In genomic region chr13:48504606-48505369, GRCh38 we compare ENCODE assay signal across 8 cellular contexts. TPM values are rescaled to one million over a fixed set of nuclear protein-coding genes. Genes with fewer than 3 reads are reported as not detected.
A peak's percentile ranks its signal among the peaks of the same experiment; 100 is the strongest.
DNase-seq lines count a peak whose midpoint lies in the region; ATAC-seq and TF ChIP-seq lines count a peak whose summit lies in the region.

No MANE protein-coding gene starts in this region.

- TF ChIP-seq CTCF in gastrocnemius medialis (IDR thresholded peaks at IDR 0.05 in 4 of 5, conservative IDR thresholded peaks at IDR 0.05 in 1 of 5) = no peak

- DNase-seq in NT2/D1 (ENCODE audit: low read depth, low spot score) = peak; percentile 8
- no peak for DNase-seq in gastrocnemius medialis
- no peak for DNase-seq in SHP77 (lab: John Stamatoyannopoulos, UW)
- DNase-seq in COLO668 (lab: John Stamatoyannopoulos, UW; ENCODE audit: unreplicated experiment) = no peak
- no peak for DNase-seq in HuH-7.5 (ENCODE audit: low spot score)

- H3K4me1 ChIP-seq in NT2/D1 (ENCODE audit: insufficient read depth, insufficient read length) = no peaks in the 10 kb centered on the region
- peaks cover 16 to 19% of the 10 kb centered on the region in 2 donors for H3K4me1 ChIP-seq in duodenal mucosa (ENCODE audit: control insufficient read depth in 1 of 2, insufficient read depth in 2 of 2, low read length in 2 of 2)
- H3K4me1 ChIP-seq in gastrocnemius medialis = peaks cover 4 to 13% of the 10 kb centered on the region in 2 donors

- no peak overlapping the region for H3K9ac ChIP-seq in NT2/D1 (ENCODE audit: insufficient read length, low read depth)
- H3K9ac ChIP-seq in duodenal mucosa (ENCODE audit: low read depth in 1 of 2, low read length in 2 of 2) = no peak overlapping the region

- H3K4me3 ChIP-seq in NT2/D1 (ENCODE audit: insufficient read length, low read depth) (no peak overlapping the region), duodenal mucosa (ENCODE audit: low read depth in 1 of 2, low read length in 2 of 2) (no peak overlapping the region), gastrocnemius medialis (no peak overlapping the region)

- intact Hi-C loops in gastrocnemius medialis (cut with DNase I; ENCODE audit: low total_unique reads) = no loop called here

- H3K36me3 ChIP-seq in NT2/D1 (ENCODE audit: insufficient read depth, insufficient read length, low read length) = no peaks in the 10 kb centered on the region
- no peaks in the 10 kb centered on the region for H3K36me3 ChIP-seq in duodenal mucosa (ENCODE audit: control insufficient read depth in 1 of 2, insufficient read depth in 2 of 2, low read length in 2 of 2)
- no peaks in the 10 kb centered on the region for H3K36me3 ChIP-seq in gastrocnemius medialis

- no peak for TF ChIP-seq POLR2A in gastrocnemius medialis (IDR thresholded peaks at IDR 0.05)

- in situ Hi-C loops in gastrocnemius medialis (cut with MboI; ENCODE audit: low sequenced_read_pairs in 4 of 4) = no loop called here

- peak; percentile 3 for ATAC-seq in GM19035 (IDR thresholded peaks at IDR 0.05; ENCODE audit: unreplicated experiment)
- no peak for ATAC-seq in gastrocnemius medialis
- ATAC-seq in HG02852 (IDR thresholded peaks at IDR 0.05; ENCODE audit: unreplicated experiment) = no peak

- H3K9me3 ChIP-seq in NT2/D1 (ENCODE audit: insufficient read depth, low read length) (no peaks in the 10 kb centered on the region), duodenal mucosa (ENCODE audit: control insufficient read depth in 1 of 2, low read length in 2 of 2) (no peaks in the 10 kb centered on the region), gastrocnemius medialis (no peaks in the 10 kb centered on the region)

- H3K27ac ChIP-seq in duodenal mucosa (ENCODE audit: low read depth, low read length) (peak overlapping the region; percentile 33), gastrocnemius medialis (peak overlapping the region; percentile 71 to 74 (median 72))

- H3K27me3 ChIP-seq in NT2/D1 (ENCODE audit: insufficient read depth, insufficient read length) (no peaks in the 10 kb centered on the region), duodenal mucosa (ENCODE audit: control insufficient read depth in 1 of 2, insufficient read depth in 2 of 2, low read length in 2 of 2) (no peaks in the 10 kb centered on the region), gastrocnemius medialis (no peaks in the 10 kb centered on the region)

RNA-seq across cellular contexts. Expression of gene RCBTB2, which starts 28.1 kb away (rescaled TPM):
- 1 to 10 TPM; 1.7 to 9.1 (median 7.6) TPM for total RNA-seq in gastrocnemius medialis
